In the genomic region with DNA sequence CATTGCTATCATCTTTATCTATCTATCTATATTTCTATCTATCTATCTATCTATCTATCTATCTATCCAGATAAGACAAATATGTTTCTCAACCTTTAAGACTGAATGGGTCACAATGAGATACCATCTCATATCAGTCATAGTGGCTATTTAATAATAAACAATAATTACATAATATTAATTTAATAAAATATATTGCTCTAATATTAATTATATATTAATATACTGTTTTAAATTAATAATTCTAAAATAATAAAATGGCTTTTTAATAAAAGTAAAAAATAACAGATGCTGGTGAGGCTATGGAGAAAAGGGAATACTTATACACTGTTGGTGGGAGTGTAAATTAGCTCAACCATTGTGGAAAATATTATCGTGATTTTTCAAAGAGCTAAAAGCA, we compare ENCODE assay signal across 12 cellular contexts. TPM values are rescaled to one million over a fixed set of nuclear protein-coding genes. Genes with fewer than 3 reads are reported as not detected.
"Had no signal": no experiment of that assay in that cellular context is flagged by ENCODE, and none has a peak within 500 bp of the region (broad histone marks: within the 10 kb centered on the region; RNA-seq: fewer than 3 reads in every experiment).

No MANE protein-coding gene starts in this region.

- H2AFZ ChIP-seq: GM23248 had no signal

- H3K4me2 ChIP-seq: KMS-11 had no signal

- H3K4me3 ChIP-seq: GM23248, HAP-1 had no signal

- H3K9ac ChIP-seq: GM23248, KMS-11 had no signal

- H3K36me3 ChIP-seq: HAP-1 had no signal

- ATAC-seq: HCT116 had no signal

- DNase-seq: GM23248, GOT3, H7, HFFc6, IMR-90, Karpas-422, KBM-7 had no signal

- FAIRE-seq: HTR-8/SVneo had no signal

- H3K27ac ChIP-seq: GM23248, KMS-11 had no signal

RNA-seq across cellular contexts. Expression of gene PLPPR4, which starts 13.0 kb away (rescaled TPM):
- total RNA-seq: HT-29 had no signal
